Comparison of ENCODE assay signal across 1 cellular context in genomic region chr11:58059011-58059358, GRCh38.
TF ChIP-seq lines count a peak whose summit lies in the region.

No MANE protein-coding gene starts in this region.

TF ChIP-seq in SK-N-SH, 30 proteins besides CTCF, POLR2A, EP300 and RAD21 (continued from another document):
- no peak for TF ChIP-seq REST (IDR thresholded peaks at IDR 0.05; ENCODE audit: low read depth, low read length)
- no peak for TF ChIP-seq YY1 (IDR thresholded peaks at IDR 0.05; ENCODE audit: low read depth)
- 0 out of 2 replicates have a peak, but pooled peaks have one; percentile 25 for TF ChIP-seq FOXM1 (IDR thresholded peaks at IDR 0.05; ENCODE audit: low read depth)
- TF ChIP-seq EZH2phosphoT487 (IDR thresholded peaks at IDR 0.05; ENCODE audit: borderline replicate concordance, low read depth) = no peak
- TF ChIP-seq, protein P1, sequence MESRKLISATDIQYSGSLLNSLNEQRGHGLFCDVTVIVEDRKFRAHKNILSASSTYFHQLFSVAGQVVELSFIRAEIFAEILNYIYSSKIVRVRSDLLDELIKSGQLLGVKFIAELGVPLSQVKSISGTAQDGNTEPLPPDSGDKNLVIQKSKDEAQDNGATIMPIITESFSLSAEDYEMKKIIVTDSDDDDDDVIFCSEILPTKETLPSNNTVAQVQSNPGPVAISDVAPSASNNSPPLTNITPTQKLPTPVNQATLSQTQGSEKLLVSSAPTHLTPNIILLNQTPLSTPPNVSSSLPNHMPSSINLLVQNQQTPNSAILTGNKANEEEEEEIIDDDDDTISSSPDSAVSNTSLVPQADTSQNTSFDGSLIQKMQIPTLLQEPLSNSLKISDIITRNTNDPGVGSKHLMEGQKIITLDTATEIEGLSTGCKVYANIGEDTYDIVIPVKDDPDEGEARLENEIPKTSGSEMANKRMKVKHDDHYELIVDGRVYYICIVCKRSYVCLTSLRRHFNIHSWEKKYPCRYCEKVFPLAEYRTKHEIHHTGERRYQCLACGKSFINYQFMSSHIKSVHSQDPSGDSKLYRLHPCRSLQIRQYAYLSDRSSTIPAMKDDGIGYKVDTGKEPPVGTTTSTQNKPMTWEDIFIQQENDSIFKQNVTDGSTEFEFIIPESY (IDR thresholded peaks at IDR 0.05; ENCODE audit: borderline replicate concordance, low read depth) = no peak
- peak; percentile 76 for TF ChIP-seq NFIC (IDR thresholded peaks at IDR 0.05; ENCODE audit: borderline replicate concordance)
- TF ChIP-seq PBX3 (IDR thresholded peaks at IDR 0.05) = 0 out of 2 replicates have a peak, but pooled peaks have one; percentile 20
